In the genomic region with DNA sequence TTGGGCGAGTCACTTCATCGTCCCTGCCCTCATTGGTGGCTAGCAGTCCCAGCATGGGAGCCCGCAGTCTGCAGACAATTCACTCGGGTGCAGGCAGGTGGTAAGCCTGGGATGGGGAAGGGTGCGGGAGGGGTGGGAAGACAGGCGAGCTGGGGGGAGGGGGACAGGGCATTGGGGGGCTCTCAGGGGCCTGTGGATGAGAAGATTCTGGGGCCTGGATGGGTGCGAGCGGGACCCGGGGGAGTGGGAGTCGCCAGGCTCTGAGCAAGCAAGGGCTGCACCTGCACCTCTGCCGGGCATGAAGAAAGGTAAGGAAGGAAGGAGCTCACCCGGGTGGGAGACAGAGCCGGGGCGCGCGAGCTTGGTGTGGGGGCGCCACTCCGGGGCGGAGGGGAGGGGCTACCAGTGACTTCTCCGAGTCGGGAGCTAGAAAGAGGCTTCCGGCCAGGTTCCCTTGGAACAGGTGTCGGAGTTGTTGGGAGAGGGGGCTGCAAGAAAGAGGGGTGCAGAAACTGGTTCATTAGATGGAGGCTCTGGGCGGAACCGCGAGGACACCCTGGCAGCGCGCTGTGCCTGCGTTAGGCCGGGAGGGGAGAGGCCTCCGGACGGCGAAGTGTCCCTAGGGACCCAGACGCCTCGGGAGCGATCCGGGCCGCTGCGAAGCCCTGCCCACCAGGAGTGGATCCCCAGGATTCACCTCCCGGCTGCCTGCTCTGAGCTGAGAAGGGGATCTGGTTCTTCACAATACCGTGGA, we compare ENCODE assay signal across 1 cellular context.
TF ChIP-seq lines count a peak whose summit lies in the region.

No MANE protein-coding gene starts in this region.

TF ChIP-seq in IMR-90, 13 proteins besides CTCF, POLR2A, EP300 and RAD21 (continued from another document):
- TF ChIP-seq NFE2L2 (IDR thresholded peaks at IDR 0.05; ENCODE audit: low read depth, low read length) (no peak), MAFK (IDR thresholded peaks at IDR 0.05; ENCODE audit: low read depth, low read length) (no peak), BHLHE40 (IDR thresholded peaks at IDR 0.05; ENCODE audit: low read depth, low read length) (no peak), CEBPB (IDR thresholded peaks at IDR 0.05; ENCODE audit: low read depth, low read length) (no peak), RFX5 (IDR thresholded peaks at IDR 0.05; ENCODE audit: low read depth, low read length) (no peak), SMC3 (IDR thresholded peaks at IDR 0.05; ENCODE audit: low read depth, low read length) (no peak), MXI1 (IDR thresholded peaks at IDR 0.05; ENCODE audit: borderline replicate concordance, low read depth, low read length) (no peak)
- TF ChIP-seq, protein P1, sequence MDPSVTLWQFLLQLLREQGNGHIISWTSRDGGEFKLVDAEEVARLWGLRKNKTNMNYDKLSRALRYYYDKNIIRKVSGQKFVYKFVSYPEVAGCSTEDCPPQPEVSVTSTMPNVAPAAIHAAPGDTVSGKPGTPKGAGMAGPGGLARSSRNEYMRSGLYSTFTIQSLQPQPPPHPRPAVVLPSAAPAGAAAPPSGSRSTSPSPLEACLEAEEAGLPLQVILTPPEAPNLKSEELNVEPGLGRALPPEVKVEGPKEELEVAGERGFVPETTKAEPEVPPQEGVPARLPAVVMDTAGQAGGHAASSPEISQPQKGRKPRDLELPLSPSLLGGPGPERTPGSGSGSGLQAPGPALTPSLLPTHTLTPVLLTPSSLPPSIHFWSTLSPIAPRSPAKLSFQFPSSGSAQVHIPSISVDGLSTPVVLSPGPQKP (IDR thresholded peaks at IDR 0.05; ENCODE audit: borderline replicate concordance, low read depth, low read length): no peak
- TF ChIP-seq, protein P2, sequence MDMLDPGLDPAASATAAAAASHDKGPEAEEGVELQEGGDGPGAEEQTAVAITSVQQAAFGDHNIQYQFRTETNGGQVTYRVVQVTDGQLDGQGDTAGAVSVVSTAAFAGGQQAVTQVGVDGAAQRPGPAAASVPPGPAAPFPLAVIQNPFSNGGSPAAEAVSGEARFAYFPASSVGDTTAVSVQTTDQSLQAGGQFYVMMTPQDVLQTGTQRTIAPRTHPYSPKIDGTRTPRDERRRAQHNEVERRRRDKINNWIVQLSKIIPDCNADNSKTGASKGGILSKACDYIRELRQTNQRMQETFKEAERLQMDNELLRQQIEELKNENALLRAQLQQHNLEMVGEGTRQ (IDR thresholded peaks at IDR 0.05; ENCODE audit: low read depth, low read length): no peak
